ENCODE assay signal across 3 cellular contexts in the genomic region with DNA sequence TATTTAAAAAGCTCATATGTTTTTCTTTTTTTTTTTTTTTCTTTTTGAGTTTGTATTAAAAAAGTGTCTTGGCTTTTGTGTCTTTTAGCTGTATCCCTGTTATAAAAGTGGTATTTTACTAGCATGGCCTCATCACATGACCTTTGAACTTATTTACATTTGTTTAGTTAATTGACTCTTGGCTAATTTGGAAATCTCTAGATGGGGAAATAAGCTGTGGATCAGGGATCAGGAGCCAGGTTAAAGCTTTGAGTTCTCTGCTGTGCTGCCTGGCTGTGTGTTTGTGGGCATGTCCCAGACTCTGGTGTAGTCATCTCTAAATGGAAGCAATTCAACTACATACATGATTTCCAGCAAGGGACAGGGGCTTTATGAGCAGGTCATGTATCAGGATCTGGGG.
TF ChIP-seq lines count a peak whose summit lies in the region.

No MANE protein-coding gene starts in this region.

TF ChIP-seq in SK-N-SH treated with all-trans-retinoic acid at 6 μM for 48 hours, 23 proteins besides CTCF, POLR2A, EP300 and RAD21 (continued from another document and continues in another):
- TF ChIP-seq, protein P1, sequence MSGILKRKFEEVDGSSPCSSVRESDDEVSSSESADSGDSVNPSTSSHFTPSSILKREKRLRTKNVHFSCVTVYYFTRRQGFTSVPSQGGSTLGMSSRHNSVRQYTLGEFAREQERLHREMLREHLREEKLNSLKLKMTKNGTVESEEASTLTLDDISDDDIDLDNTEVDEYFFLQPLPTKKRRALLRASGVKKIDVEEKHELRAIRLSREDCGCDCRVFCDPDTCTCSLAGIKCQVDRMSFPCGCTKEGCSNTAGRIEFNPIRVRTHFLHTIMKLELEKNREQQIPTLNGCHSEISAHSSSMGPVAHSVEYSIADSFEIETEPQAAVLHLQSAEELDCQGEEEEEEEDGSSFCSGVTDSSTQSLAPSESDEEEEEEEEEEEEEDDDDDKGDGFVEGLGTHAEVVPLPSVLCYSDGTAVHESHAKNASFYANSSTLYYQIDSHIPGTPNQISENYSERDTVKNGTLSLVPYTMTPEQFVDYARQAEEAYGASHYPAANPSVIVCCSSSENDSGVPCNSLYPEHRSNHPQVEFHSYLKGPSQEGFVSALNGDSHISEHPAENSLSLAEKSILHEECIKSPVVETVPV (CRISPR knock-in tag; IDR thresholded peaks at IDR 0.05) = no peak
- TF ChIP-seq ARNTL (CRISPR knock-in tag; IDR thresholded peaks at IDR 0.05; ENCODE audit: borderline replicate concordance, low read depth) (no peak), ZFP30 (CRISPR knock-in tag; IDR thresholded peaks at IDR 0.05) (no peak), SNAI2 (CRISPR knock-in tag; IDR thresholded peaks at IDR 0.05) (no peak), GLIS3 (CRISPR knock-in tag; IDR thresholded peaks at IDR 0.05) (no peak), ZNF565 (CRISPR knock-in tag; conservative IDR thresholded peaks at IDR 0.05; ENCODE audit: low read depth) (no peak), TCF4 (CRISPR knock-in tag; IDR thresholded peaks at IDR 0.05; ENCODE audit: borderline replicate concordance) (no peak), RARB (CRISPR knock-in tag; IDR thresholded peaks at IDR 0.05) (no peak), ZFP3 (CRISPR knock-in tag; IDR thresholded peaks at IDR 0.05) (no peak), ZNF70 (CRISPR knock-in tag; IDR thresholded peaks at IDR 0.05) (no peak), TSHZ2 (CRISPR knock-in tag; IDR thresholded peaks at IDR 0.05) (no peak), PPARA (CRISPR knock-in tag; IDR thresholded peaks at IDR 0.05; ENCODE audit: borderline replicate concordance) (no peak), TOX (CRISPR knock-in tag; IDR thresholded peaks at IDR 0.05; ENCODE audit: borderline replicate concordance) (no peak)

TF ChIP-seq in SK-N-SH, 30 proteins besides CTCF, POLR2A, EP300 and RAD21 (continued from another document):
- TF ChIP-seq TEAD4 (IDR thresholded peaks at IDR 0.05; ENCODE audit: borderline replicate concordance, insufficient read depth) (no peak), SIN3A (IDR thresholded peaks at IDR 0.05; ENCODE audit: borderline replicate concordance, low read depth, low read length) (no peak), NFIC (IDR thresholded peaks at IDR 0.05; ENCODE audit: borderline replicate concordance) (no peak), TAF1 (IDR thresholded peaks at IDR 0.05; ENCODE audit: borderline replicate concordance, low read depth, low read length) (no peak), JUND (IDR thresholded peaks at IDR 0.05) (no peak), POLR2AphosphoS5 (IDR thresholded peaks at IDR 0.05; ENCODE audit: low read depth, low read length) (no peak), RCOR1 (IDR thresholded peaks at IDR 0.05; ENCODE audit: low read length) (no peak), REST (IDR thresholded peaks at IDR 0.05; ENCODE audit: low read depth, low read length) (no peak), ELF1 (IDR thresholded peaks at IDR 0.05) (no peak), USF1 (IDR thresholded peaks at IDR 0.05; ENCODE audit: borderline replicate concordance, low read depth) (no peak)
- TF ChIP-seq, protein P2, sequence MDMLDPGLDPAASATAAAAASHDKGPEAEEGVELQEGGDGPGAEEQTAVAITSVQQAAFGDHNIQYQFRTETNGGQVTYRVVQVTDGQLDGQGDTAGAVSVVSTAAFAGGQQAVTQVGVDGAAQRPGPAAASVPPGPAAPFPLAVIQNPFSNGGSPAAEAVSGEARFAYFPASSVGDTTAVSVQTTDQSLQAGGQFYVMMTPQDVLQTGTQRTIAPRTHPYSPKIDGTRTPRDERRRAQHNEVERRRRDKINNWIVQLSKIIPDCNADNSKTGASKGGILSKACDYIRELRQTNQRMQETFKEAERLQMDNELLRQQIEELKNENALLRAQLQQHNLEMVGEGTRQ (IDR thresholded peaks at IDR 0.05; ENCODE audit: borderline replicate concordance, low read depth, low read length) = no peak
- TF ChIP-seq, protein P3, sequence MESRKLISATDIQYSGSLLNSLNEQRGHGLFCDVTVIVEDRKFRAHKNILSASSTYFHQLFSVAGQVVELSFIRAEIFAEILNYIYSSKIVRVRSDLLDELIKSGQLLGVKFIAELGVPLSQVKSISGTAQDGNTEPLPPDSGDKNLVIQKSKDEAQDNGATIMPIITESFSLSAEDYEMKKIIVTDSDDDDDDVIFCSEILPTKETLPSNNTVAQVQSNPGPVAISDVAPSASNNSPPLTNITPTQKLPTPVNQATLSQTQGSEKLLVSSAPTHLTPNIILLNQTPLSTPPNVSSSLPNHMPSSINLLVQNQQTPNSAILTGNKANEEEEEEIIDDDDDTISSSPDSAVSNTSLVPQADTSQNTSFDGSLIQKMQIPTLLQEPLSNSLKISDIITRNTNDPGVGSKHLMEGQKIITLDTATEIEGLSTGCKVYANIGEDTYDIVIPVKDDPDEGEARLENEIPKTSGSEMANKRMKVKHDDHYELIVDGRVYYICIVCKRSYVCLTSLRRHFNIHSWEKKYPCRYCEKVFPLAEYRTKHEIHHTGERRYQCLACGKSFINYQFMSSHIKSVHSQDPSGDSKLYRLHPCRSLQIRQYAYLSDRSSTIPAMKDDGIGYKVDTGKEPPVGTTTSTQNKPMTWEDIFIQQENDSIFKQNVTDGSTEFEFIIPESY (IDR thresholded peaks at IDR 0.05; ENCODE audit: borderline replicate concordance, low read depth) = no peak
TF ChIP-seq in SK-N-SH: peak in this region for 0.

TF ChIP-seq in liver, 16 proteins besides CTCF, POLR2A, EP300 and RAD21 (continued from another document):
- TF ChIP-seq NR2F2 (IDR thresholded peaks at IDR 0.05) = no peak
- TF ChIP-seq YY1 (IDR thresholded peaks at IDR 0.05) = peak; percentile 52
- TF ChIP-seq, protein P3 (IDR thresholded peaks at IDR 0.05) = no peak
- TF ChIP-seq REST (IDR thresholded peaks at IDR 0.05) = peak; percentile 37
